ENCODE assay signal across 8 cellular contexts in genomic region chr2:18520605-18521031, GRCh38. TPM values are rescaled to one million over a fixed set of nuclear protein-coding genes. Genes with fewer than 3 reads are reported as not detected.
DNase-seq lines count a peak whose midpoint lies in the region; ATAC-seq and TF ChIP-seq lines count a peak whose summit lies in the region.

No MANE protein-coding gene starts in this region.

- no peaks in the 10 kb centered on the region for H3K27me3 ChIP-seq in right lobe of liver

- H3K27ac ChIP-seq in right lobe of liver: no peak overlapping the region

- H3K9me3 ChIP-seq in right lobe of liver: no peaks in the 10 kb centered on the region

- ATAC-seq in GM19023 (IDR thresholded peaks at IDR 0.05; ENCODE audit: unreplicated experiment) (peak; percentile 90), HG03280 (IDR thresholded peaks at IDR 0.05; ENCODE audit: unreplicated experiment) (peak; percentile 87), right lobe of liver (peak; percentile 83 to 87 (median 85))

- TF ChIP-seq POLR2A in right lobe of liver (IDR thresholded peaks at IDR 0.05): no peak

- peaks cover 0 to 18% (median 7%) of the 10 kb centered on the region in 4 donors for H3K4me1 ChIP-seq in right lobe of liver

- peak; percentile 26 to 46 for DNase-seq in AML-193 (lab: John Stamatoyannopoulos, UW)
- peak; percentile 86 for DNase-seq in NCI-H510A (lab: John Stamatoyannopoulos, UW)
- DNase-seq in activated CD4-positive, alpha-beta T cell treated with anti-CD3 and anti-CD28 coated beads, Interleukin-2, amount 50 U/mL, for 1 hour: peak; percentile 76
- peak; percentile 83 for DNase-seq in dedifferentiated amniotic fluid mesenchymal stem cell (ENCODE audit: extremely low spot score)
- DNase-seq in right lobe of liver: peak; percentile 74 to 77 (median 75)
- peak; percentile 8 to 70 (median 44) for DNase-seq in stimulated activated CD4-positive, alpha-beta T cell treated with anti-CD3 and anti-CD28 coated beads, TNF-alpha, amount 100 ng/mL, for 1 hour (ENCODE audit: low read depth in 3 of 3, low spot score in 1 of 3)

- 0% methylated on average over 4 of the region's 5 CpGs for WGBS in right lobe of liver (ENCODE audit: insufficient coverage, low coverage, low lambda C conversion rate, missing lambda C conversion rate)

- TF ChIP-seq CTCF in right lobe of liver (IDR thresholded peaks at IDR 0.05): peak; percentile 87 to 94 (median 90)

- intact Hi-C loops in right lobe of liver (cut with DNase I): no loop called here

- no peak overlapping the region for H3K4me3 ChIP-seq in right lobe of liver

- no peaks in the 10 kb centered on the region for H3K36me3 ChIP-seq in right lobe of liver

RNA-seq across cellular contexts. Expression of gene RDH14, which starts 39.8 kb away (rescaled TPM):
- total RNA-seq in right lobe of liver: 10 to 100 TPM in 5 of 6 experiments, 1 to 10 TPM in 1; 9.2 to 21.5 (median 12.8) TPM

Comparison
In these comparisons a context has a peak if more than half of its experiments do, and no peak if none do; other contexts are left out.
1. DNase-seq: peak in every context shown above with its lines; median percentile 86 in NCI-H510A; 83 in dedifferentiated amniotic fluid mesenchymal stem cell; 76 in activated CD4-positive, alpha-beta T cell treated with anti-CD3 and anti-CD28 coated beads, Interleukin-2, amount 50 U/mL, for 1 hour; 75 in right lobe of liver; 44 in stimulated activated CD4-positive, alpha-beta T cell treated with anti-CD3 and anti-CD28 coated beads, TNF-alpha, amount 100 ng/mL, for 1 hour; 36 in AML-193.